In the genomic region with DNA sequence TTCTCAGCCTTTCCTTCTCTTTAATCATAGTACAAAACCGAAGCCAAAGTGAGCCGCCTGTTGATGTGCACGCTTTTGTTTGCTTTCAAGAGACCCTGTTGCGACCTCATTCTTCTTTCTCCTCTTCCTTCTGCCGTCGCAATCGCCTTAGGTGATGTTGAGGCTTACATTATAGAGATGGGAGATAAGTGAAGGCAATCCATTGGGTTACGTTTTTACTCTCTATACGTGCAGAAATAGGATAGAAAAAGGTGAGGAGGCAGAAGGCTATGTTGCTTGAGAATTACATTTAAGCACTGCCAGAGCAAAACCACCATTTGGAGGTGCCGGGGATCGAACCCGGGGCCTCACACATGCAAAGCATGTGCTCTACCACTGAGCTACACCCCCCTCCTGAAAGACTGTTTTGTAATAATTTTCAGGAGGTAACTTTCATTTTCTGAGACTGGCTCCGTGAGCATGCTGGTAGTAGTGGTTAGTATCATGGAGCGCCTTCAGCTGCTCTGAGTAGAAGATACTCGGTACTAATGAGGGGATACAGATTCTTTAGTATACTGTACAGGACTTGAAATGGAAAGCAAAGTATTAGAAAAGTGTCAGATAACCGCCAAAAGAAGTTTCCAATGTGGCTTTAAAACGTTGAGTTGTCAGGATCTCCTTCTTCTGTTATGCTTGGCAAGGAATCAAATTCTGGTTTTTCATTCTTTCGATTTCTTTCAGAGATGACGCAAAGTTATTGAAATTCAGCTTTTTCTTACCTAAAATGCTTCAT, we compare ENCODE assay signal across 9 cellular contexts.
DNase-seq lines count a peak whose midpoint lies in the region; ATAC-seq and TF ChIP-seq lines count a peak whose summit lies in the region.
"Had no signal": no experiment of that assay in that cellular context is flagged by ENCODE, and none has a peak within 500 bp of the region (broad histone marks: within the 10 kb centered on the region; RNA-seq: fewer than 3 reads in every experiment).

No MANE protein-coding gene starts in this region.

- H3K4me1 ChIP-seq in ACC112 (ENCODE audit: control insufficient read depth, insufficient read depth, low read length, unreplicated experiment): no peaks in the 10 kb centered on the region

- no peaks in the 10 kb centered on the region for H3K36me3 ChIP-seq in ACC112 (ENCODE audit: insufficient read depth, low read length)

- intact Hi-C loops in cardiac septum (cut with DNase I): no loop called here

- no peaks in the 10 kb centered on the region for H3K36me3 Mint-ChIP-seq in activated CD4-positive, alpha-beta memory T cell treated with anti-CD3 and anti-CD28 coated beads, Interleukin-2, amount 10 ng/mL, durations not matched to agents 7 days and 5 days (ENCODE audit: low read depth)

- ATAC-seq in HG03354 (IDR thresholded peaks at IDR 0.05; ENCODE audit: poor library complexity, severe bottlenecking, unreplicated experiment) (no peak), HG03039 (IDR thresholded peaks at IDR 0.05; ENCODE audit: unreplicated experiment) (no peak)

- CTCF ChIA-PET in activated CD4-positive, alpha-beta memory T cell treated with anti-CD3 and anti-CD28 coated beads, Interleukin-2, amount 10 ng/mL, durations not matched to agents 7 days and 5 days (lab: Charles Lee): interaction anchor here (0.6 kb wide), 1 partner anchor 9 kb away, joined by 3 read pairs; no protein-coding TSS in a partner anchor

- peaks cover 12% of the 10 kb centered on the region for H3K27me3 Mint-ChIP-seq in activated CD4-positive, alpha-beta memory T cell treated with anti-CD3 and anti-CD28 coated beads, Interleukin-2, amount 10 ng/mL, durations not matched to agents 7 days and 5 days

- no peaks in the 10 kb centered on the region for H3K9me3 Mint-ChIP-seq in activated CD4-positive, alpha-beta memory T cell treated with anti-CD3 and anti-CD28 coated beads, Interleukin-2, amount 10 ng/mL, durations not matched to agents 7 days and 5 days

- H3K4me1 Mint-ChIP-seq in activated CD4-positive, alpha-beta memory T cell treated with anti-CD3 and anti-CD28 coated beads, Interleukin-2, amount 10 ng/mL, durations not matched to agents 7 days and 5 days: no peaks in the 10 kb centered on the region

- H3K4me3 ChIP-seq in ACC112 (ENCODE audit: low read depth, low read length): peak overlapping the region; percentile 67
- H3K4me3 ChIP-seq in fibroblast of pulmonary artery (replicated peaks; ENCODE audit: low read depth, low read length): peak overlapping the region; percentile 22

- no peaks in the 10 kb centered on the region for H3K79me2 ChIP-seq in ACC112 (ENCODE audit: control insufficient read depth, insufficient read depth, low read length, unreplicated experiment)

- DNase-seq in HT1080 (ENCODE audit: low read depth) (peak; percentile 92), RPMI8226 (peak; percentile 84), fibroblast of pulmonary artery (ENCODE audit: low read depth) (peak; percentile 31), cardiac septum (ENCODE audit: low spot score) (no peak)
- no peak for DNase-seq in activated CD4-positive, alpha-beta memory T cell treated with anti-CD3 and anti-CD28 coated beads, Interleukin-2, amount 10 ng/mL, durations not matched to agents 7 days and 5 days
- DNase-seq: GDM1 had no signal

- H2AFZ ChIP-seq in ACC112 (ENCODE audit: low read length, unreplicated experiment): peak overlapping the region; percentile 61

- H3K27ac ChIP-seq in ACC112 (ENCODE audit: low read depth, low read length): peak overlapping the region; percentile 30; the same call in 1 of the 2 replicates

- H3K4me3 Mint-ChIP-seq in activated CD4-positive, alpha-beta memory T cell treated with anti-CD3 and anti-CD28 coated beads, Interleukin-2, amount 10 ng/mL, durations not matched to agents 7 days and 5 days: no peak overlapping the region

- POLR2A ChIA-PET in activated CD4-positive, alpha-beta memory T cell treated with anti-CD3 and anti-CD28 coated beads, Interleukin-2, amount 10 ng/mL, durations not matched to agents 7 days and 5 days (lab: Charles Lee): no interaction called here

- peaks cover 27% of the 10 kb centered on the region for H3K27me3 ChIP-seq in ACC112 (ENCODE audit: insufficient read depth, low read length)

- H3K27ac Mint-ChIP-seq in activated CD4-positive, alpha-beta memory T cell treated with anti-CD3 and anti-CD28 coated beads, Interleukin-2, amount 10 ng/mL, durations not matched to agents 7 days and 5 days: no peak overlapping the region

- TF ChIP-seq CTCF in fibroblast of pulmonary artery (IDR thresholded peaks at IDR 0.05; ENCODE audit: low read length, missing control alignments): no peak

Comparison
In these comparisons a context has a peak if more than half of its experiments do, and no peak if none do; other contexts are left out.
1. DNase-seq: peak in HT1080 (single experiment), RPMI8226 (single experiment) and fibroblast of pulmonary artery (single experiment); none in cardiac septum (single experiment) and activated CD4-positive, alpha-beta memory T cell treated with anti-CD3 and anti-CD28 coated beads, Interleukin-2, amount 10 ng/mL, durations not matched to agents 7 days and 5 days (single experiment).